Comparison of ENCODE assay signal across 10 cellular contexts in genomic region chr16:11138769-11139623, GRCh38.
DNase-seq lines count a peak whose midpoint lies in the region; ATAC-seq and FAIRE-seq lines count a peak whose summit lies in the region.
"Had no signal": no experiment of that assay in that cellular context is flagged by ENCODE, and none has a peak within 500 bp of the region (broad histone marks: within the 10 kb centered on the region; RNA-seq: fewer than 3 reads in every experiment).

No MANE protein-coding gene starts in this region.

- H3K27ac ChIP-seq in ACC112 (ENCODE audit: low read depth, low read length): peak overlapping the region; percentile 41
- peak overlapping the region; percentile 78 for H3K27ac ChIP-seq in HUES48 (ENCODE audit: low read depth, low read length)

- H3K27me3 ChIP-seq in ACC112 (ENCODE audit: insufficient read depth, low read length) (no peaks in the 10 kb centered on the region), HUES48 (ENCODE audit: control insufficient read depth, insufficient read depth, low read length) (no peaks in the 10 kb centered on the region), adipocyte (replicated peaks; ENCODE audit: control insufficient read depth, insufficient read depth, low read length) (no peaks in the 10 kb centered on the region)

- no peaks in the 10 kb centered on the region for H3K9me3 ChIP-seq in HUES48 (ENCODE audit: control insufficient read depth, insufficient read depth, low read length)
- H3K9me3 ChIP-seq in adipocyte (ENCODE audit: control insufficient read depth, low read length): no peaks in the 10 kb centered on the region

- H2AFZ ChIP-seq in ACC112 (ENCODE audit: low read length, unreplicated experiment): no peak overlapping the region

- H3K4me1 ChIP-seq in ACC112 (ENCODE audit: control insufficient read depth, insufficient read depth, low read length, unreplicated experiment) (peaks cover 60% of the 10 kb centered on the region), HUES48 (ENCODE audit: control insufficient read depth, insufficient read depth, low read length) (peaks cover 14% of the 10 kb centered on the region), adipocyte (ENCODE audit: control insufficient read depth, insufficient read depth, low read length) (peaks cover 45% of the 10 kb centered on the region)

- FAIRE-seq in urothelium cell line (lab: Jason Lieb, UNC): no peak
- FAIRE-seq: GM12892 had no signal

- no peaks in the 10 kb centered on the region for H3K79me2 ChIP-seq in ACC112 (ENCODE audit: control insufficient read depth, insufficient read depth, low read length, unreplicated experiment)

- peak overlapping the region; percentile 32; the same call in 1 of the 2 replicates for H3K4me3 ChIP-seq in ACC112 (ENCODE audit: low read depth, low read length)
- H3K4me3 ChIP-seq in HUES48 (ENCODE audit: low read depth, low read length): no peak overlapping the region
- peak overlapping the region; percentile 3 for H3K4me3 ChIP-seq in adipocyte (ENCODE audit: low read length)

- H3K9ac ChIP-seq in HUES48 (ENCODE audit: low read depth, low read length) (no peak overlapping the region), adipocyte (ENCODE audit: low read length) (no peak overlapping the region)

- no peaks in the 10 kb centered on the region for H3K36me3 ChIP-seq in ACC112 (ENCODE audit: insufficient read depth, low read length)
- no peaks in the 10 kb centered on the region for H3K36me3 ChIP-seq in HUES48 (ENCODE audit: control insufficient read depth, insufficient read depth, low read length)
- no peaks in the 10 kb centered on the region for H3K36me3 ChIP-seq in adipocyte (ENCODE audit: control insufficient read depth, insufficient read depth, low read length, severe bottlenecking)

- DNase-seq in adipocyte (ENCODE audit: low read depth): peak; percentile 68
- no peak for DNase-seq in left lobe of liver (ENCODE audit: low spot score)
- no peak for DNase-seq in urothelium cell line (ENCODE audit: low spot score)
- no peak for DNase-seq in midbrain (lab: John Stamatoyannopoulos, UW)
- no peak for DNase-seq in stimulated activated CD4-positive, alpha-beta T cell treated with anti-CD3 and anti-CD28 coated beads, Interleukin-4, amount 100 ng/mL, for 1 hour
- DNase-seq in activated CD8-positive, alpha-beta memory T cell treated with anti-CD3 and anti-CD28 coated beads, Interleukin-2, amount 50 U/mL, for 48 hours: no peak
- DNase-seq: NCI-H1417 treated with DMSO at 0.1 percent for 48 hours had no signal

- peak; percentile 67 for ATAC-seq in left lobe of liver
